In the genomic region with DNA sequence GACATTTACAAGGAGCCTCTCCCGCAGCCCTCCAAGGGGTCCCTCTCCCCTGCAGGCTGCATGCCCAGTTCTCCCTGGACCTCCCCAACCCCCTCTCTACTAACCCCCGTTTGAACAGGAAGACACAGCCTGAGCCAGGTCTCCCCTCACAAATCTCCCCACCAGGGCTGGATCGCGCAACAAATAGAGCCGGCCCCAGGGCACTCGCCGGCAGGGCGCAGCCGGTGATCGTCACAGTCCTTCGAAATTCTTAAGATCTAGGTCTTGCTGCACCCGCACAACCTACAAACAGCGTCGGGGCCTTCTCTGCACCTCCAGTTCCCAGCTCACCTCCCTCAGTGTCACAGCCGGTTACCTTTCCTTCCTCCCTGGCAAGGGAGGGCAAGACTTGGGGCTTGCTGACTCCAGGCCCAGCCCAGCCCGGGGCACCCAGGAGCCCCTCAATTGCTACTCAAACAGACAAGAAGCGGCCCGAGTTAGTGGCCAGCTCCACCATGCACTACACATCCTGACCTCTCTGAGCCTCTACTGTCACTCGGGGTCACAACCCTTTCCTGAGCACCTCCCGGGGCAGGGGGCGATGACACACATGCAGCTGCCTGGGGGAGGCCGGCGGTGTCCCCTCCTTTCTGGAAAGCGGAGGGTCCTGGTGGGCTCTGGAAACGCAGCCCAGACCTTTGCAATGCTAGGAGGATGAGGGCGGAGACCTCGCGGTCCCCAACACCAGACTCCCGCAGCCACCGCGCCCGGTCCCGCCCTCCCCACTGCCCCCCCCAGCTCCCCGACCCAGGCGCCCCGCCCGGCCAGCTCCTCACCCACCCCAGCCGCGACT, we compare ENCODE assay signal across 10 cellular contexts. TPM values are rescaled to one million over a fixed set of nuclear protein-coding genes. Genes with fewer than 3 reads are reported as not detected.
A peak's percentile ranks its signal among the peaks of the same experiment; 100 is the strongest.
DNase-seq lines count a peak whose midpoint lies in the region; ATAC-seq and TF ChIP-seq lines count a peak whose summit lies in the region.
"Not testable (repeated sequence)": the region's sequence is repeated elsewhere in the genome, so short reads cannot be mapped to it uniquely, and the experiment has no call there.
"Had no signal": no experiment of that assay in that cellular context is flagged by ENCODE, and none has a peak within 500 bp of the region (broad histone marks: within the 10 kb centered on the region; RNA-seq: fewer than 3 reads in every experiment).

CD8B2 (plus strand) TSS at position 814 of the 832 bp plus-strand sequence. CDS start 63 bp downstream, outside the sequence.

- intact Hi-C loops in gastrocnemius medialis (cut with DNase I; ENCODE audit: low total_unique reads); upper lobe of right lung (cut with DNase I): not testable (repeated sequence)

- H3K9me3 Mint-ChIP-seq in WTC11; activated naive CD8-positive, alpha-beta T cell treated with anti-CD3 and anti-CD28 coated beads, Interleukin-2, amount 10 ng/mL, durations not matched to agents 7 days and 5 days; glutamatergic neuron (ENCODE audit: unreplicated experiment); neural progenitor cell: not testable (repeated sequence)

- H3K4me3 ChIP-seq in HUES48 (ENCODE audit: low read depth, low read length) (peak within 1 kb of the TSS; percentile 46; the same call in 1 of the 2 replicates), iPS-20b (ENCODE audit: low read length) (peak within 1 kb of the TSS; percentile 47; the same call in 1 of the 2 replicates), neural progenitor cell (peak within 1 kb of the TSS; percentile 38), gastrocnemius medialis (peak within 1 kb of the TSS in 3 of 4 donors; percentile 11 to 25 (median 20))
- H3K4me3 ChIP-seq in upper lobe of right lung: not testable (repeated sequence)

- in situ Hi-C loops in gastrocnemius medialis (cut with MboI; ENCODE audit: low sequenced_read_pairs in 4 of 4): not testable (repeated sequence)

- TF ChIP-seq POLR2A in gastrocnemius medialis (IDR thresholded peaks at IDR 0.05): not testable (repeated sequence)

- not testable (repeated sequence) for H2AFZ ChIP-seq in neural progenitor cell (replicated peaks)

- TF ChIP-seq CTCF in WTC11 (IDR thresholded peaks at IDR 0.05); glutamatergic neuron (IDR thresholded peaks at IDR 0.05; ENCODE audit: partially characterized antibody, unreplicated experiment); neural progenitor cell (IDR thresholded peaks at IDR 0.05); gastrocnemius medialis (IDR thresholded peaks at IDR 0.05 in 4 of 5, conservative IDR thresholded peaks at IDR 0.05 in 1 of 5); upper lobe of right lung (IDR thresholded peaks at IDR 0.05): not testable (repeated sequence)

- H3F3A ChIP-seq in neural progenitor cell (ENCODE audit: low read depth): not testable (repeated sequence)

- H3K9me3 ChIP-seq in HUES48 (ENCODE audit: control insufficient read depth, insufficient read depth, low read length); iPS-20b (ENCODE audit: insufficient read depth, low read depth, low read length); neural progenitor cell (ENCODE audit: low read depth); gastrocnemius medialis; upper lobe of right lung: not testable (repeated sequence)

- H3K9ac ChIP-seq in HUES48 (ENCODE audit: low read depth, low read length); iPS-20b (ENCODE audit: low read depth, low read length); neural progenitor cell: not testable (repeated sequence)

- not testable (repeated sequence) for H3K4me1 ChIP-seq in HUES48 (ENCODE audit: control insufficient read depth, insufficient read depth, low read length); iPS-20b (ENCODE audit: insufficient read depth, low read length); neural progenitor cell; gastrocnemius medialis; upper lobe of right lung

- peaks cover 23% of the 10 kb centered on the region for H3K27me3 Mint-ChIP-seq in WTC11 (ENCODE audit: low read depth)
- H3K27me3 Mint-ChIP-seq in activated naive CD8-positive, alpha-beta T cell treated with anti-CD3 and anti-CD28 coated beads, Interleukin-2, amount 10 ng/mL, durations not matched to agents 7 days and 5 days: peaks cover 16% of the 10 kb centered on the region
- H3K27me3 Mint-ChIP-seq in glutamatergic neuron (ENCODE audit: unreplicated experiment); neural progenitor cell (ENCODE audit: insufficient read depth, low read depth): not testable (repeated sequence)

- H3K4me3 Mint-ChIP-seq in WTC11: peak within 1 kb of the TSS; percentile 54
- H3K4me3 Mint-ChIP-seq in activated naive CD8-positive, alpha-beta T cell treated with anti-CD3 and anti-CD28 coated beads, Interleukin-2, amount 10 ng/mL, durations not matched to agents 7 days and 5 days; neural progenitor cell: not testable (repeated sequence)
- H3K4me3 Mint-ChIP-seq in glutamatergic neuron (ENCODE audit: unreplicated experiment): peak within 1 kb of the TSS; percentile 34

- not testable (repeated sequence) for H4K20me1 ChIP-seq in neural progenitor cell (ENCODE audit: low read depth)

- CTCF ChIA-PET in WTC11 (lab: Charles Lee): not testable (repeated sequence)

- H3K4me1 Mint-ChIP-seq in WTC11; activated naive CD8-positive, alpha-beta T cell treated with anti-CD3 and anti-CD28 coated beads, Interleukin-2, amount 10 ng/mL, durations not matched to agents 7 days and 5 days; glutamatergic neuron (ENCODE audit: low read depth, unreplicated experiment); neural progenitor cell: not testable (repeated sequence)

- POLR2A ChIA-PET in WTC11 (lab: Charles Lee); activated naive CD8-positive, alpha-beta T cell treated with anti-CD3 and anti-CD28 coated beads, Interleukin-2, amount 10 ng/mL, durations not matched to agents 7 days and 5 days (lab: Charles Lee): not testable (repeated sequence)

- ATAC-seq in WTC11 (peak; percentile 70), upper lobe of right lung (peak; percentile 12)
- ATAC-seq in activated naive CD8-positive, alpha-beta T cell treated with anti-CD3 and anti-CD28 coated beads, Interleukin-2, amount 10 ng/mL, durations not matched to agents 7 days and 5 days (ENCODE audit: low read depth): peak; percentile 52
- not testable (repeated sequence) for ATAC-seq in gastrocnemius medialis

- H3K79me2 ChIP-seq in neural progenitor cell (ENCODE audit: low read depth): not testable (repeated sequence)

- not testable (repeated sequence) for H3K27ac Mint-ChIP-seq in WTC11; activated naive CD8-positive, alpha-beta T cell treated with anti-CD3 and anti-CD28 coated beads, Interleukin-2, amount 10 ng/mL, durations not matched to agents 7 days and 5 days; glutamatergic neuron (ENCODE audit: unreplicated experiment); neural progenitor cell

- peak within 1 kb of the TSS; percentile 78 for H3K4me2 ChIP-seq in neural progenitor cell

- not testable (repeated sequence) for H3K36me3 Mint-ChIP-seq in WTC11; activated naive CD8-positive, alpha-beta T cell treated with anti-CD3 and anti-CD28 coated beads, Interleukin-2, amount 10 ng/mL, durations not matched to agents 7 days and 5 days; glutamatergic neuron (ENCODE audit: unreplicated experiment); neural progenitor cell

- H3K27ac ChIP-seq in HUES48 (ENCODE audit: low read depth, low read length); iPS-20b (ENCODE audit: low read length); neural progenitor cell; gastrocnemius medialis; upper lobe of right lung: not testable (repeated sequence)

- DNase-seq in WTC11 (ENCODE audit: low spot score) (peak; percentile 44), neural progenitor cell (ENCODE audit: low spot score) (peak; percentile 4)
- DNase-seq in activated naive CD8-positive, alpha-beta T cell treated with anti-CD3 and anti-CD28 coated beads, Interleukin-2, amount 10 ng/mL, durations not matched to agents 7 days and 5 days: peak; percentile 42
- DNase-seq in glutamatergic neuron, gastrocnemius medialis, upper lobe of right lung: not testable (repeated sequence)

- peaks cover 13% of the 10 kb centered on the region for H3K27me3 ChIP-seq in HUES48 (ENCODE audit: control insufficient read depth, insufficient read depth, low read length)
- H3K27me3 ChIP-seq in iPS-20b (ENCODE audit: insufficient read depth, low read length): peaks cover 24% of the 10 kb centered on the region
- peaks cover 31% of the 10 kb centered on the region for H3K27me3 ChIP-seq in neural progenitor cell
- not testable (repeated sequence) for H3K27me3 ChIP-seq in gastrocnemius medialis, upper lobe of right lung

- H3K36me3 ChIP-seq in HUES48 (ENCODE audit: control insufficient read depth, insufficient read depth, low read length); iPS-20b (ENCODE audit: insufficient read depth, low read depth, low read length); neural progenitor cell; gastrocnemius medialis; upper lobe of right lung: not testable (repeated sequence)

RNA-seq across cellular contexts. Expression of gene CD8B2, which starts in this region (rescaled TPM):
- total RNA-seq in WTC11 (2021) (0.09 TPM in 1 of 3 replicates, not detected in the others), glutamatergic neuron (ENCODE audit: unreplicated experiment) (not detected), neural progenitor cell (ENCODE audit: low replicate concordance) (not detected in 2 replicates), gastrocnemius medialis (under 1 TPM in 1 of 4 donors, not detected in 3; 0.07 TPM), upper lobe of right lung (not detected)
- 1 to 10 TPM; 7.3 to 8.6 TPM for total RNA-seq in activated naive CD8-positive, alpha-beta T cell treated with anti-CD3 and anti-CD28 coated beads, Interleukin-2, amount 10 ng/mL, durations not matched to agents 7 days and 5 days
- total RNA-seq: K562, PC-9 had no signal

Comparison
In these comparisons a context has a peak if more than half of its experiments do, and no peak if none do; other contexts are left out.
1. Peak in DNase-seq and ATAC-seq in WTC11; RNA of the gene not detected or under 1 TPM.
2. Peak in DNase-seq, H3K4me3 ChIP-seq and H3K4me2 ChIP-seq in neural progenitor cell; RNA of the gene not detected or under 1 TPM.
3. Peak in ATAC-seq in upper lobe of right lung; RNA of the gene not detected or under 1 TPM.